ENCODE assay signal across 1 cellular context in genomic region chr7:99827040-99827778, GRCh38.
TF ChIP-seq lines count a peak whose summit lies in the region.

No MANE protein-coding gene starts in this region.

TF ChIP-seq in HepG2, 621 proteins besides CTCF, POLR2A, EP300 and RAD21 (continued from another document and continues in another):
- peak; percentile 62; the same call in 1 of the 2 replicates for TF ChIP-seq ZNF574 (CRISPR knock-in tag; IDR thresholded peaks at IDR 0.05)
- no peak for TF ChIP-seq ZNF33B (CRISPR knock-in tag; IDR thresholded peaks at IDR 0.05)
- TF ChIP-seq ZBTB26 (CRISPR knock-in tag; IDR thresholded peaks at IDR 0.05; ENCODE audit: borderline replicate concordance): no peak
- no peak; the same call in 1 of the 2 replicates for TF ChIP-seq ZNF710 (CRISPR knock-in tag; IDR thresholded peaks at IDR 0.05; ENCODE audit: borderline replicate concordance)
- TF ChIP-seq RCOR2 (CRISPR knock-in tag; IDR thresholded peaks at IDR 0.05): peak; percentile 53; the same call in 1 of the 2 replicates
- TF ChIP-seq CREB3 (CRISPR knock-in tag; IDR thresholded peaks at IDR 0.05): no peak
- no peak for TF ChIP-seq STAT6 (CRISPR knock-in tag; IDR thresholded peaks at IDR 0.05; ENCODE audit: borderline replicate concordance)
- no peak for TF ChIP-seq ZNF7 (CRISPR knock-in tag; IDR thresholded peaks at IDR 0.05)
- TF ChIP-seq XRCC5 (optimal IDR thresholded peaks at IDR 0.05; ENCODE audit: low read length): no peak
- no peak for TF ChIP-seq ELF4 (CRISPR knock-in tag; IDR thresholded peaks at IDR 0.05; ENCODE audit: borderline replicate concordance)
- peak; percentile 87; the same call in 1 of the 2 replicates for TF ChIP-seq AHDC1 (CRISPR knock-in tag; IDR thresholded peaks at IDR 0.05; ENCODE audit: borderline replicate concordance)
- TF ChIP-seq ZNF766 (CRISPR knock-in tag; IDR thresholded peaks at IDR 0.05; ENCODE audit: borderline replicate concordance): no peak
- peak; percentile 53; the same call in 1 of the 2 replicates for TF ChIP-seq ARNTL (CRISPR knock-in tag; IDR thresholded peaks at IDR 0.05)
- no peak; the same call in 1 of the 2 replicates for TF ChIP-seq ZNF136 (CRISPR knock-in tag; IDR thresholded peaks at IDR 0.05; ENCODE audit: low read depth)
- TF ChIP-seq SRF (IDR thresholded peaks at IDR 0.05; ENCODE audit: low read depth, low read length): no peak
- TF ChIP-seq SYNCRIP (IDR thresholded peaks at IDR 0.05; ENCODE audit: insufficient read depth, low read depth, low read length): no peak
- TF ChIP-seq ZNF101 (CRISPR knock-in tag; IDR thresholded peaks at IDR 0.05; ENCODE audit: borderline replicate concordance, low read depth): no peak
- TF ChIP-seq ZNF737 (CRISPR knock-in tag; IDR thresholded peaks at IDR 0.05; ENCODE audit: borderline replicate concordance): no peak
- peak; percentile 53; the same call in 1 of the 2 replicates for TF ChIP-seq POGZ (CRISPR knock-in tag; IDR thresholded peaks at IDR 0.05)
- TF ChIP-seq ZMAT5 (CRISPR knock-in tag; IDR thresholded peaks at IDR 0.05; ENCODE audit: borderline replicate concordance, low read depth): no peak
- no peak for TF ChIP-seq ZBTB3 (CRISPR knock-in tag; IDR thresholded peaks at IDR 0.05; ENCODE audit: borderline replicate concordance, low read depth)
- no peak for TF ChIP-seq ZNF512 (CRISPR knock-in tag; IDR thresholded peaks at IDR 0.05)
- no peak for TF ChIP-seq ZBTB38 (CRISPR knock-in tag; IDR thresholded peaks at IDR 0.05)
- TF ChIP-seq ZNF142 (CRISPR knock-in tag; IDR thresholded peaks at IDR 0.05): peak; percentile 67; the same call in 1 of the 2 replicates
- no peak for TF ChIP-seq ZNF672 (CRISPR knock-in tag; IDR thresholded peaks at IDR 0.05)
- TF ChIP-seq ZNF383 (CRISPR knock-in tag; IDR thresholded peaks at IDR 0.05; ENCODE audit: borderline replicate concordance): no peak; the same call in 1 of the 2 replicates
- TF ChIP-seq ZNF747 (CRISPR knock-in tag; IDR thresholded peaks at IDR 0.05; ENCODE audit: borderline replicate concordance): no peak; the same call in 1 of the 2 replicates
- TF ChIP-seq HNRNPK (IDR thresholded peaks at IDR 0.05; ENCODE audit: low read depth, low read length, poor library complexity, severe bottlenecking): no peak
- TF ChIP-seq ZKSCAN5 (CRISPR knock-in tag; IDR thresholded peaks at IDR 0.05): no peak
- no peak for TF ChIP-seq KDM5A (IDR thresholded peaks at IDR 0.05; ENCODE audit: borderline replicate concordance, low read length)
- TF ChIP-seq CREM (IDR thresholded peaks at IDR 0.05): peak; percentile 85
- no peak for TF ChIP-seq CREM (CRISPR knock-in tag; IDR thresholded peaks at IDR 0.05)
